ENCODE assay signal across 28 cellular contexts in the genomic region with DNA sequence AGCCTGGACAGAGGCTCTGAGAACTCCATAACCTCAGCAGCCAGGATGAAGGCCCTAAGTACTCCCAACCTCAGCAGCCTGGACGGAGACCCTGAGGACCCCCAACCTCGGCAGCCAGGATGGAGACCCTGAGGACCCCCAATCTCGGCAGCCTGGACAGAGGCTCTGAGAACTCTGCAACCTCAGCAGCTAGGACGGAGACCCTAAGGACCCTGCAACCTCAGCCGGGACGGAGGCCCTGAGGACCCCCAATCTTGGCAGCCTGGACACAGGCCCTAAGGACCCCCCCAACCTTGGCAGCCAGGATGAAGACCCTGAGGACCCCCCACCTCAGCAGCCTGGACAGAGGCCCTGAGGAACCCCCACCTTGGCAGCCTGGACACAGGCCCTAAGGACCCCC.
"Had no signal": no experiment of that assay in that cellular context is flagged by ENCODE, and none has a peak within 500 bp of the region (broad histone marks: within the 10 kb centered on the region; RNA-seq: fewer than 3 reads in every experiment).

No MANE protein-coding gene starts in this region.

- H3K4me1 ChIP-seq: suprapubic skin, testis, thyroid gland, tibial artery, tibial nerve, transverse colon, upper lobe of left lung, upper lobe of right lung, uterus, vagina had no signal

- H3K4me3 Mint-ChIP-seq: stimulated activated effector memory CD8-positive, alpha-beta T cell treated with anti-CD3 and anti-CD28 coated beads, Interleukin-12 subunit alpha, Interleukin-12 subunit beta, amount 100 ng/mL, for 72 hours; stimulated activated memory B cell treated with anti-CD40 and anti-IgM and Interleukin-4, amounts not matched to agents 10 μg/mL and 1 μg/mL and 100 μg/mL, for 72 hours; stimulated activated naive B cell treated with anti-CD40 and anti-IgM and Interleukin-4, amounts not matched to agents 10 μg/mL and 1 μg/mL and 100 μg/mL, for 72 hours; stimulated activated naive CD8-positive, alpha-beta T cell treated with anti-CD3 and anti-CD28 coated beads, Interleukin-15, amount 100 ng/mL, for 72 hours; stimulated activated naive CD8-positive, alpha-beta T cell treated with anti-CD3 and anti-CD28 coated beads, Interleukin-15, Interleukin-2, amounts not matched to agents 100 ng/mL and 50 ng/mL, for 24 hours; type B pancreatic cell had no signal

- H3K27me3 Mint-ChIP-seq: stimulated activated memory B cell treated with anti-CD40 and anti-IgM and Interleukin-4, amounts not matched to agents 10 μg/mL and 1 μg/mL and 100 μg/mL, for 72 hours; stimulated activated naive B cell treated with anti-CD40 and anti-IgM and Interleukin-4, amounts not matched to agents 10 μg/mL and 1 μg/mL and 100 μg/mL, for 72 hours; stimulated activated naive CD8-positive, alpha-beta T cell treated with anti-CD3 and anti-CD28 coated beads, Interleukin-15, amount 100 ng/mL, for 72 hours; stimulated activated naive CD8-positive, alpha-beta T cell treated with anti-CD3 and anti-CD28 coated beads, Interleukin-15, Interleukin-2, amounts not matched to agents 100 ng/mL and 50 ng/mL, for 24 hours; type B pancreatic cell had no signal

- H3K27ac ChIP-seq: stomach, suprapubic skin, testis, thoracic aorta, thyroid gland, tibial artery, tibial nerve, transverse colon, upper lobe of left lung, upper lobe of right lung, uterus, vagina had no signal

- H3K9me3 Mint-ChIP-seq: stimulated activated effector memory CD8-positive, alpha-beta T cell treated with anti-CD3 and anti-CD28 coated beads, Interleukin-12 subunit alpha, Interleukin-12 subunit beta, amount 100 ng/mL, for 72 hours; stimulated activated memory B cell treated with anti-CD40 and anti-IgM and Interleukin-4, amounts not matched to agents 10 μg/mL and 1 μg/mL and 100 μg/mL, for 72 hours; stimulated activated naive B cell treated with anti-CD40 and anti-IgM and Interleukin-4, amounts not matched to agents 10 μg/mL and 1 μg/mL and 100 μg/mL, for 72 hours; stimulated activated naive CD8-positive, alpha-beta T cell treated with anti-CD3 and anti-CD28 coated beads, Interleukin-15, amount 100 ng/mL, for 72 hours; stimulated activated naive CD8-positive, alpha-beta T cell treated with anti-CD3 and anti-CD28 coated beads, Interleukin-15, Interleukin-2, amounts not matched to agents 100 ng/mL and 50 ng/mL, for 24 hours; type B pancreatic cell had no signal

- H3K9me3 ChIP-seq: stomach, suprapubic skin, testis, thoracic aorta, thyroid gland, tibial artery, tibial nerve, transverse colon, upper lobe of left lung, upper lobe of right lung, uterus, vagina had no signal

- ATAC-seq: stimulated activated memory B cell treated with anti-CD40 and anti-IgM and Interleukin-4, amounts not matched to agents 10 μg/mL and 1 μg/mL and 100 μg/mL, for 72 hours; stimulated activated naive B cell treated with anti-CD40 and anti-IgM and Interleukin-4, amounts not matched to agents 10 μg/mL and 1 μg/mL and 100 μg/mL, for 72 hours; stimulated activated naive CD8-positive, alpha-beta T cell treated with anti-CD3 and anti-CD28 coated beads, Interleukin-15, amount 100 ng/mL, for 72 hours; stimulated activated naive CD8-positive, alpha-beta T cell treated with anti-CD3 and anti-CD28 coated beads, Interleukin-15, Interleukin-2, amounts not matched to agents 100 U/mL and 50 U/mL, for 24 hours; upper lobe of right lung had no signal

- H3K27me3 ChIP-seq: stomach, suprapubic skin, testis, thyroid gland, tibial artery, tibial nerve, transverse colon, upper lobe of left lung, upper lobe of right lung, uterus, vagina had no signal

- H3K4me3 ChIP-seq: stomach, suprapubic skin, testis, thoracic aorta, thyroid gland, tibial artery, tibial nerve, transverse colon, upper lobe of left lung, upper lobe of right lung, uterus, vagina had no signal

- DNase-seq: stimulated activated CD4-positive, alpha-beta T cell treated with anti-CD3 and anti-CD28 coated beads, Interleukin-2, amount 100 ng/mL, for 48 hours; stimulated activated CD4-positive, alpha-beta T cell treated with anti-CD3 and anti-CD28 coated beads, Interleukin-4, amount 100 ng/mL, for 1 hour; stimulated activated CD4-positive, alpha-beta T cell treated with anti-CD3 and anti-CD28 coated beads, Interleukin-4, amount 100 ng/mL, for 24 hours; stimulated activated CD4-positive, alpha-beta T cell treated with anti-CD3 and anti-CD28 coated beads, Interleukin-4, amount 100 ng/mL, for 4 hours; stimulated activated CD8-positive, alpha-beta memory T cell treated with anti-CD3 and anti-CD28 coated beads, Interleukin-4, amount 100 ng/mL, for 48 hours; stimulated activated naive B cell treated with anti-CD40 and anti-IgM and Interleukin-4, amounts not matched to agents 10 μg/mL and 1 μg/mL and 100 μg/mL, for 72 hours; stimulated activated naive CD4-positive, alpha-beta T cell; stimulated activated naive CD4-positive, alpha-beta T cell treated with Interleukin-2 at 50 U/mL for 16 hours; stimulated activated naive CD8-positive, alpha-beta T cell treated with anti-CD3 and anti-CD28 coated beads, Interleukin-15, amount 100 ng/mL, for 72 hours; stimulated activated naive CD8-positive, alpha-beta T cell treated with anti-CD3 and anti-CD28 coated beads, Interleukin-15, Interleukin-2, amounts not matched to agents 100 U/mL and 50 U/mL, for 24 hours; stomach; substantia nigra; testis; thyroid gland; tibial artery; transverse colon; trophoblast cell; upper lobe of left lung; upper lobe of right lung; uterus had no signal

- H3K4me1 Mint-ChIP-seq: stimulated activated effector memory CD8-positive, alpha-beta T cell treated with anti-CD3 and anti-CD28 coated beads, Interleukin-12 subunit alpha, Interleukin-12 subunit beta, amount 100 ng/mL, for 72 hours; stimulated activated memory B cell treated with anti-CD40 and anti-IgM and Interleukin-4, amounts not matched to agents 10 μg/mL and 1 μg/mL and 100 μg/mL, for 72 hours; stimulated activated naive B cell treated with anti-CD40 and anti-IgM and Interleukin-4, amounts not matched to agents 10 μg/mL and 1 μg/mL and 100 μg/mL, for 72 hours; stimulated activated naive CD8-positive, alpha-beta T cell treated with anti-CD3 and anti-CD28 coated beads, Interleukin-15, amount 100 ng/mL, for 72 hours had no signal

- H3K27ac Mint-ChIP-seq: stimulated activated effector memory CD8-positive, alpha-beta T cell treated with anti-CD3 and anti-CD28 coated beads, Interleukin-12 subunit alpha, Interleukin-12 subunit beta, amount 100 ng/mL, for 72 hours; stimulated activated memory B cell treated with anti-CD40 and anti-IgM and Interleukin-4, amounts not matched to agents 10 μg/mL and 1 μg/mL and 100 μg/mL, for 72 hours; stimulated activated naive B cell treated with anti-CD40 and anti-IgM and Interleukin-4, amounts not matched to agents 10 μg/mL and 1 μg/mL and 100 μg/mL, for 72 hours; stimulated activated naive CD8-positive, alpha-beta T cell treated with anti-CD3 and anti-CD28 coated beads, Interleukin-15, amount 100 ng/mL, for 72 hours; stimulated activated naive CD8-positive, alpha-beta T cell treated with anti-CD3 and anti-CD28 coated beads, Interleukin-15, Interleukin-2, amounts not matched to agents 100 ng/mL and 50 ng/mL, for 24 hours; type B pancreatic cell had no signal

- H3K36me3 ChIP-seq: uterus had no signal
